Comparison of ENCODE assay signal across 8 cellular contexts in the genomic region with DNA sequence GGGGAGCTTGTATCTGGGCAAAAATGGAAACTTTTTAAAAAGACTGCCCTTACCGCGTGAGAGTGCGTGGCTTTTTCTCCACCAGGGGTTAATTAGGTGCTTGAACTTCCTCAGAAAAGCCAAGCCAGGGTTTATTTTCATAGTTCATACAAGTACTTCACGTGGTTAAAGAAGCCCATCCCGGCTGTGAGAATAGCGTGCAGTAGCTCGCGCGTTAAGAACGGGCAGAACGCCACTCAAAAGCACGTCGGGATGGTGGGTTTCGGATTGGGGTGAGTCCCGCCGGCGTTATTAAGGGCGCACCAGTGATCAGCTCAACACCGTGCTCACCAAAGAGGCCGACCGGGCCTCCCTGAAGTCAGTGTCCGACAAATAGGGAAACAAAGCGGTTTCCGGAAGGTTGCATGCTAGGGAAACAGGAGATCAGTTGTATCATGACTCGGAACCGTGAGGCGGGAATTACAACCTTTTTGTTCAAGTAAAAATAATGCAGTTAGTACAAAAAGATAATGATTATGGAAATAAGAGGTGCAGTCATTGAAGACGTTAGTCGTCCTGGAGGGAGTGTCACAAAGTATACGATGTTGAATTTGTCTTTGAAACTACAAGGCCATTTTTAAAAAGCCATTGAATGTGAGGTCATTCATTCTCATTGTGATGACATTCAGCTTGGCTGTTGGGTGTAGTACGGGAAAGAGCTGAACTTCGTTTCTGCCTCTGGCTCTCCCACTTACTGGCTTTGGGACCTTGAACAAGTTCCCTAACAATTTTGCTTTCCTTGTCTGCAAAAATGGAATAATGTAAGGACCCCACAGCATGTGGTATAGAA. TPM values are rescaled to one million over a fixed set of nuclear protein-coding genes. Genes with fewer than 3 reads are reported as not detected.
A peak's percentile ranks its signal among the peaks of the same experiment; 100 is the strongest.
DNase-seq lines count a peak whose midpoint lies in the region; ATAC-seq, FAIRE-seq and TF ChIP-seq lines count a peak whose summit lies in the region.

No MANE protein-coding gene starts in this region.

- intact Hi-C loops in PC-3 (cut with micrococcal nuclease) (loop anchor here (1.0 kb wide), 1 partner anchor 42 kb away; a partner anchor contains a TSS), ascending aorta (cut with DNase I) (no loop called here)

- no peaks in the 10 kb centered on the region for H3K27me3 ChIP-seq in PC-3 (ENCODE audit: low read length)
- no peaks in the 10 kb centered on the region for H3K27me3 ChIP-seq in ascending aorta
- no peaks in the 10 kb centered on the region for H3K27me3 ChIP-seq in small intestine (ENCODE audit: control insufficient read depth in 2 of 2, insufficient read depth in 2 of 2, low read length in 2 of 2)

- H3K79me2 ChIP-seq in PC-3 (ENCODE audit: low read length) = peaks cover 14% of the 10 kb centered on the region; the same call in 1 of the 2 replicates

- H4K20me1 ChIP-seq in PC-3 (ENCODE audit: low read length) = no peaks in the 10 kb centered on the region

- CTCF ChIA-PET in PC-3 (lab: Charles Lee) = interaction anchor here (0.6 kb wide), 1 partner anchor 10 kb away, joined by 4 read pairs; no protein-coding TSS in a partner anchor

- H3K4me1 ChIP-seq in PC-3 (ENCODE audit: insufficient read depth, low read length) (peaks cover 6% of the 10 kb centered on the region), ascending aorta (peaks cover 2 to 6% of the 10 kb centered on the region in 2 donors), small intestine (ENCODE audit: control insufficient read depth in 2 of 2, insufficient read depth in 1 of 2, low read depth in 1 of 2, low read length in 1 of 2) (peaks cover 0 to 5% of the 10 kb centered on the region in 2 donors)

- H3K4me2 ChIP-seq in PC-3 (ENCODE audit: low read length) = peak overlapping the region; percentile 95

- peak; percentile 49 for DNase-seq in COLO668 (lab: John Stamatoyannopoulos, UW; ENCODE audit: unreplicated experiment)
- DNase-seq in PC-3 = no peak
- DNase-seq in ascending aorta (ENCODE audit: low spot score in 2 of 2) = peak in 1 of 2 donors; percentile 77
- no peak for DNase-seq in small intestine
- no peak for DNase-seq in epidermal melanocyte (ENCODE audit: insufficient read length, low spot score)

- POLR2A ChIA-PET in PC-3 (lab: Charles Lee; ENCODE audit: unreplicated experiment) = interaction anchor here (0.7 kb wide), 1 partner anchor 50 kb away, joined by 4 read pairs; no protein-coding TSS in a partner anchor

- no peak for TF ChIP-seq CTCF in PC-3 (conservative IDR thresholded peaks at IDR 0.05; ENCODE audit: low read depth, low read length)
- no peak for TF ChIP-seq CTCF in ascending aorta (IDR thresholded peaks at IDR 0.05)

- WGBS in small intestine, 3 donors = 0 to 1% (median 1%) methylated on average over 32 of the region's 32 CpGs

- ATAC-seq in GM19395 (IDR thresholded peaks at IDR 0.05; ENCODE audit: unreplicated experiment) (peak; percentile 42), HG03439 (IDR thresholded peaks at IDR 0.05; ENCODE audit: unreplicated experiment) (peak; percentile 26), PC-3 (peak; percentile 8)

- H3K9me3 ChIP-seq in PC-3 (ENCODE audit: low read length) (no peaks in the 10 kb centered on the region), ascending aorta (no peaks in the 10 kb centered on the region), small intestine (ENCODE audit: control insufficient read depth, low read depth) (no peaks in the 10 kb centered on the region)

- TSS peak; percentile 81 for BruUV-seq in PC-3 (replicated peaks; lab: Mats Ljungman, UMichigan)

- no peaks in the 10 kb centered on the region for H3K9me2 ChIP-seq in PC-3 (replicated peaks; ENCODE audit: low read length)

- H3K27ac ChIP-seq in PC-3 (ENCODE audit: low read length) = peak overlapping the region; percentile 69
- peak overlapping the region; percentile 90 to 99 for H3K27ac ChIP-seq in ascending aorta
- H3K27ac ChIP-seq in small intestine (ENCODE audit: low read depth in 1 of 2, low read length in 1 of 2) = peak overlapping the region; percentile 86 to 97

- peak overlapping the region; percentile 97 for H3K9ac ChIP-seq in PC-3 (ENCODE audit: low read length)

- no peak for FAIRE-seq in small intestine (lab: Jason Lieb, UNC)

- peak overlapping the region; percentile 83 for H3K4me3 ChIP-seq in PC-3 (ENCODE audit: low read length)
- H3K4me3 ChIP-seq in ascending aorta = peak overlapping the region; percentile 63 to 92
- peak overlapping the region; percentile 80 for H3K4me3 ChIP-seq in iPS-11a (ENCODE audit: low read depth, low read length)
- peak overlapping the region; percentile 33 to 64 for H3K4me3 ChIP-seq in small intestine (ENCODE audit: low read depth in 1 of 2, low read length in 2 of 2)

- H3K36me3 ChIP-seq in PC-3 (ENCODE audit: low read depth, low read length) (no peaks in the 10 kb centered on the region), ascending aorta (no peaks in the 10 kb centered on the region), small intestine (ENCODE audit: control insufficient read depth in 2 of 2, insufficient read depth in 2 of 2, low read length in 2 of 2) (peaks cover 0 to 1% of the 10 kb centered on the region in 2 donors)

- peak overlapping the region; percentile 81 for H2AFZ ChIP-seq in PC-3 (ENCODE audit: low read length)

- H3F3A ChIP-seq in PC-3 (ENCODE audit: low read length, unreplicated experiment) = no peaks in the 10 kb centered on the region

RNA-seq across cellular contexts. Expression of a gene that starts 0.9 kb away (rescaled TPM):
- total RNA-seq in PC-3 (2014; rRNA removed) (4.5 and 6.0 TPM in 2 replicates), ascending aorta (16.8 TPM)
- polyA plus RNA-seq in small intestine = 10 to 100 TPM; 10.1 to 29.2 (median 18.6) TPM

RNA-seq across cellular contexts. Expression of a gene that starts 41.6 kb away (rescaled TPM):
- total RNA-seq in PC-3 (2014; rRNA removed) = 5.8 and 6.5 TPM in 2 replicates
- total RNA-seq in ascending aorta = 5.5 TPM
- polyA plus RNA-seq in small intestine = 10 to 100 TPM in 2 of 3 donors, 1 to 10 TPM in 1; 7.1 to 35.4 (median 26.2) TPM
